ENCODE assay signal across 24 cellular contexts in the genomic region with DNA sequence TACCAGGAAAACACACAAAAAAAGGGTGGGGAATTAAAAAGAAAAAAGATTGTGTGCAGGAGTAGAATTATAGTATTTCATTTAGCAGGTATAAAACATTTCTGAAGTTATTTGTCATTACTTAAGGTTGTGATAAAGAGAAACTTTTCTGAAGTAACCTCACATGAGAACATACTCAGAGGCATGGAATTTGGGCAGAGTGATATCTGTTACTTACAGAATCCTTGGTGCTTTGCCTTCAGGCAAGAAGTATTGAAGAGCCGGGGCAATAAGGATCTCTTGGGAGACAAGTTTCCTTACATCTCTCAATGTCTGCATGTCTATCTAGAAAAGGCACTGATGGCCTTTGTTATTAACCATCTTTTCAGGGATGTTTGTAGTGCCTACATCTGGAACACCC.
A peak's percentile ranks its signal among the peaks of the same experiment; 100 is the strongest.
DNase-seq lines count a peak whose midpoint lies in the region; ATAC-seq, FAIRE-seq and TF ChIP-seq lines count a peak whose summit lies in the region.
"Had no signal": no experiment of that assay in that cellular context is flagged by ENCODE, and none has a peak within 500 bp of the region (broad histone marks: within the 10 kb centered on the region; RNA-seq: fewer than 3 reads in every experiment).

No MANE protein-coding gene starts in this region.

- no peaks in the 10 kb centered on the region for H3K27me3 Mint-ChIP-seq in activated CD8-positive, alpha-beta T cell treated with anti-CD3 and anti-CD28 coated beads, Interleukin-2, amount 10 ng/mL, durations not matched to agents 7 days and 5 days (ENCODE audit: low read depth)

- H3K4me3 ChIP-seq in PC-3 (ENCODE audit: low read length) (no peak overlapping the region), bronchial epithelial cell (ENCODE audit: low read depth, low read length) (no peak overlapping the region)
- H3K4me3 ChIP-seq: GM23338, HAP-1, PC-9, SJSA1 had no signal

- POLR2A ChIA-PET in PC-3 (lab: Charles Lee; ENCODE audit: unreplicated experiment), result no interaction called here
- POLR2A ChIA-PET in activated CD8-positive, alpha-beta T cell treated with anti-CD3 and anti-CD28 coated beads, Interleukin-2, amount 10 ng/mL, durations not matched to agents 7 days and 5 days (lab: Charles Lee), result no interaction called here

- H2AFZ ChIP-seq in PC-3 (ENCODE audit: low read length), result no peak overlapping the region
- H2AFZ ChIP-seq: GM23338, PC-9 had no signal

- ATAC-seq in PC-3 (no peak), foreskin keratinocyte (peak; percentile 82), GM18502 (IDR thresholded peaks at IDR 0.05; ENCODE audit: poor library complexity, unreplicated experiment) (no peak), HG02763 (IDR thresholded peaks at IDR 0.05; ENCODE audit: unreplicated experiment) (no peak)
- no peak for ATAC-seq in activated CD8-positive, alpha-beta T cell treated with anti-CD3 and anti-CD28 coated beads, Interleukin-2, amount 10 ng/mL, durations not matched to agents 7 days and 5 days
- ATAC-seq: GM23338 had no signal

- no peaks in the 10 kb centered on the region for H3K36me3 ChIP-seq in PC-3 (ENCODE audit: low read depth, low read length)
- H3K36me3 ChIP-seq in bronchial epithelial cell (ENCODE audit: control insufficient read depth, insufficient read depth, low read length), result no peaks in the 10 kb centered on the region
- H3K36me3 ChIP-seq: HAP-1, SJSA1 had no signal

- no TSS peak for BruUV-seq in PC-3 (replicated peaks; lab: Mats Ljungman, UMichigan)

- in situ Hi-C loops in G401 (cut with HindIII; ENCODE audit: low sequenced_read_pairs), result no loop called here

- no peak overlapping the region for H3K4me2 ChIP-seq in PC-3 (ENCODE audit: low read length)
- H3K4me2 ChIP-seq: GM23338, KMS-11, PC-9 had no signal

- no peak overlapping the region for H3K27ac Mint-ChIP-seq in activated CD8-positive, alpha-beta T cell treated with anti-CD3 and anti-CD28 coated beads, Interleukin-2, amount 10 ng/mL, durations not matched to agents 7 days and 5 days
- H3K27ac Mint-ChIP-seq: GM23338, HFFc6 had no signal

- intact Hi-C loops in PC-3 (cut with micrococcal nuclease), result no loop called here

- no peaks in the 10 kb centered on the region for H3F3A ChIP-seq in PC-3 (ENCODE audit: low read length, unreplicated experiment)

- DNase-seq in ELR (ENCODE audit: low read depth) (peak; percentile 53), PC-3 (peak; percentile 34), bronchial epithelial cell (ENCODE audit: low read depth) (peak; percentile 74), foreskin keratinocyte (peak; percentile 45 to 78), G401 (ENCODE audit: low spot score) (no peak)
- no peak for DNase-seq in activated CD8-positive, alpha-beta T cell treated with anti-CD3 and anti-CD28 coated beads, Interleukin-2, amount 10 ng/mL, durations not matched to agents 7 days and 5 days
- DNase-seq: DMS153, DND-41, HFFc6, IMR-90, NCI-H1092 treated with DMSO at 0.1 percent for 48 hours, NCI-H1436, NCI-H187 treated with DMSO at 0.1 percent for 48 hours, NCI-H446, NCI-H524 treated with DMSO at 0.1 percent for 48 hours, NCI-H774, PC-9, Right ventricle myocardium superior had no signal

- CTCF ChIA-PET in PC-3 (lab: Charles Lee), result no interaction called here
- CTCF ChIA-PET in activated CD8-positive, alpha-beta T cell treated with anti-CD3 and anti-CD28 coated beads, Interleukin-2, amount 10 ng/mL, durations not matched to agents 7 days and 5 days (lab: Charles Lee), result no interaction called here

- H3K27ac ChIP-seq in PC-3 (ENCODE audit: low read length) (no peak overlapping the region), foreskin keratinocyte (no peak overlapping the region)
- H3K27ac ChIP-seq: KMS-11, PC-9, SJSA1 had no signal

- H3K4me1 Mint-ChIP-seq in activated CD8-positive, alpha-beta T cell treated with anti-CD3 and anti-CD28 coated beads, Interleukin-2, amount 10 ng/mL, durations not matched to agents 7 days and 5 days (ENCODE audit: low read depth), result no peaks in the 10 kb centered on the region
- H3K4me1 Mint-ChIP-seq: GM23338 had no signal

- H3K9me3 Mint-ChIP-seq in activated CD8-positive, alpha-beta T cell treated with anti-CD3 and anti-CD28 coated beads, Interleukin-2, amount 10 ng/mL, durations not matched to agents 7 days and 5 days (ENCODE audit: insufficient read depth), result peaks cover 16% of the 10 kb centered on the region

- no peak overlapping the region for H3K4me3 Mint-ChIP-seq in activated CD8-positive, alpha-beta T cell treated with anti-CD3 and anti-CD28 coated beads, Interleukin-2, amount 10 ng/mL, durations not matched to agents 7 days and 5 days
- H3K4me3 Mint-ChIP-seq: GM23338, HFFc6 had no signal

- H3K27me3 ChIP-seq in PC-3 (ENCODE audit: low read length) (no peaks in the 10 kb centered on the region), bronchial epithelial cell (ENCODE audit: control insufficient read depth, insufficient read depth, low read length) (no peaks in the 10 kb centered on the region), foreskin keratinocyte (no peaks in the 10 kb centered on the region)
- H3K27me3 ChIP-seq: SJSA1 had no signal

- no peaks in the 10 kb centered on the region for H3K9me3 ChIP-seq in PC-3 (ENCODE audit: low read length)
- H3K9me3 ChIP-seq: HAP-1, SJSA1 had no signal

- no peak for FAIRE-seq in bronchial epithelial cell (lab: Jason Lieb, UNC)

- TF ChIP-seq CTCF in PC-3 (conservative IDR thresholded peaks at IDR 0.05; ENCODE audit: low read depth, low read length) (no peak), bronchial epithelial cell (IDR thresholded peaks at IDR 0.05; ENCODE audit: insufficient read depth, low read length, severe bottlenecking) (no peak), foreskin keratinocyte (conservative IDR thresholded peaks at IDR 0.05) (no peak)

- no peaks in the 10 kb centered on the region for H3K79me2 ChIP-seq in PC-3 (ENCODE audit: low read length)

- no peaks in the 10 kb centered on the region for H3K36me3 Mint-ChIP-seq in activated CD8-positive, alpha-beta T cell treated with anti-CD3 and anti-CD28 coated beads, Interleukin-2, amount 10 ng/mL, durations not matched to agents 7 days and 5 days (ENCODE audit: low read depth)

- H3K4me1 ChIP-seq in PC-3 (ENCODE audit: insufficient read depth, low read length), result no peaks in the 10 kb centered on the region
- H3K4me1 ChIP-seq in foreskin keratinocyte, result no peaks in the 10 kb centered on the region
- H3K4me1 ChIP-seq: HAP-1, SJSA1 had no signal

- H3K9ac ChIP-seq in PC-3 (ENCODE audit: low read length), result no peak overlapping the region
- H3K9ac ChIP-seq: KMS-11 had no signal

- H4K20me1 ChIP-seq in PC-3 (ENCODE audit: low read length), result no peaks in the 10 kb centered on the region

- H3K9me2 ChIP-seq in PC-3 (replicated peaks; ENCODE audit: low read length), result no peaks in the 10 kb centered on the region

Comparison
In these comparisons a context has a peak if more than half of its experiments do, and no peak if none do; other contexts are left out.
1. DNase-seq: peak in ELR (single experiment), PC-3 (single experiment), bronchial epithelial cell (single experiment) and foreskin keratinocyte (2 of 2); none in G401 (single experiment) and activated CD8-positive, alpha-beta T cell treated with anti-CD3 and anti-CD28 coated beads, Interleukin-2, amount 10 ng/mL, durations not matched to agents 7 days and 5 days (single experiment).